In the genomic region with DNA sequence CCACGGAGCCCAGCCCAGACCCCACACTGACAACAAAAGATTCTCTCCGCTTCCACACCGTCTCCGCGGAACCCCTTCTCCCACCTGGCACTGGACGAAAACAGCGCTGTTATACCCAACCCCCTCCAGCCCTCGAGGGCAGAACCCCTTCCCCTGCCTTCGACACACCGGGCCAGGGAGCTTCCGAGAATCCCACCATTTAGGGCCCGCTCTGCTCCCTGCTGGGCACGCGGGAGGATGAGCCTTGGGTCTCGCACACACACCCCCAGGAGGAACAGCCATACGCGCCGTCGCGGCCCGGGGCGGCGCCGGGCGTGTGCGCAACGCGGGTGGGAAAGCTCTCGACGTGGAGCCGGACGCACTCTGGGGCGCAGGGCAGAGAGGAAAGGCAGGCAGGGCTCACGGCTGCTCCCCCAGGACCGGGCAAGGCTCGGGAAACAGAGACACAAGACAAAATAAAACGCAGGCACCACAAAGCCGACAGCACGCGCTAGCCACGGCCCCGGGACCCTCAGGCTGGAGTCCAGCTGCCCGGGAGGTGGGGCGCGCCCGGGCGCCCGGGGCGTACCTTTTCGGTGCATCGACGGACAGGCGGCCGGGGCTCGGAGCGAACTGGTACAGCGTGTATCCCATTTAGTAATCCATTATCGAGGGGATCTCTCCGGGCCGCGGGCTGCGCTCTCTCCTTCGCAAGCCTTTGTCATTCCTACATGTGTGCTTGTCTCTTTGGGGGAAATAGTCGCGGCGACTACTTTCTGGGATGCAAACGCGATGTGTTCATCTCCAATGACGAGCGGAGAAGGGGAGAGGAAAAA, we compare ENCODE assay signal across 8 cellular contexts. TPM values are rescaled to one million over a fixed set of nuclear protein-coding genes. Genes with fewer than 3 reads are reported as not detected.
DNase-seq lines count a peak whose midpoint lies in the region; ATAC-seq, FAIRE-seq and TF ChIP-seq lines count a peak whose summit lies in the region.

No MANE protein-coding gene starts in this region.

- H3K4me1 Mint-ChIP-seq in activated CD8-positive, alpha-beta T cell treated with anti-CD3 and anti-CD28 coated beads for 36 hours (ENCODE audit: low read depth): peaks cover 27% of the 10 kb centered on the region
- H3K4me1 Mint-ChIP-seq in osteocyte (ENCODE audit: unreplicated experiment): peaks cover 37% of the 10 kb centered on the region

- peaks cover 44% of the 10 kb centered on the region for H3K27me3 ChIP-seq in A673 (replicated peaks; ENCODE audit: insufficient read depth, low read depth, low read length, poor library complexity)

- no peak overlapping the region for H3K27ac Mint-ChIP-seq in activated CD8-positive, alpha-beta T cell treated with anti-CD3 and anti-CD28 coated beads for 36 hours
- H3K27ac Mint-ChIP-seq in osteocyte (ENCODE audit: unreplicated experiment): peak overlapping the region; percentile 72

- no TSS peak for BruUV-seq in A673 (replicated peaks; lab: Mats Ljungman, UMichigan)

- H3K4me1 ChIP-seq in A673 (ENCODE audit: insufficient read depth, low read length, poor library complexity, severe bottlenecking): peaks cover 14% of the 10 kb centered on the region

- no peak for DNase-seq in A673 (ENCODE audit: low spot score)
- DNase-seq in GM12892 (ENCODE audit: insufficient read length): no peak
- peak; percentile 12 for DNase-seq in activated CD8-positive, alpha-beta T cell treated with anti-CD3 and anti-CD28 coated beads for 36 hours
- DNase-seq in globus pallidus (ENCODE audit: low spot score): peak; percentile 54
- DNase-seq in osteocyte (ENCODE audit: extremely low spot score, unreplicated experiment): no peak

- TF ChIP-seq CTCF in A673 (conservative IDR thresholded peaks at IDR 0.05; ENCODE audit: low read depth, low read length) (no peak), osteocyte (IDR thresholded peaks at IDR 0.05) (no peak)
- TF ChIP-seq CTCF in activated CD8-positive, alpha-beta T cell treated with anti-CD3 and anti-CD28 coated beads for 36 hours (IDR thresholded peaks at IDR 0.05): no peak

- no peak for ATAC-seq in activated CD8-positive, alpha-beta T cell treated with anti-CD3 and anti-CD28 coated beads for 36 hours
- ATAC-seq in HG03039 (IDR thresholded peaks at IDR 0.05; ENCODE audit: unreplicated experiment) (no peak), HG03571 (IDR thresholded peaks at IDR 0.05; ENCODE audit: unreplicated experiment) (no peak), GM18861 (IDR thresholded peaks at IDR 0.05; ENCODE audit: unreplicated experiment) (no peak)

- peak overlapping the region; percentile 62 for H3K4me3 Mint-ChIP-seq in activated CD8-positive, alpha-beta T cell treated with anti-CD3 and anti-CD28 coated beads for 36 hours
- H3K4me3 Mint-ChIP-seq in osteocyte (ENCODE audit: unreplicated experiment): peak overlapping the region; percentile 87

- H3K27ac ChIP-seq in A673 (ENCODE audit: low read depth, low read length, poor library complexity, severe bottlenecking): no peak overlapping the region

- H3K36me3 ChIP-seq in A673 (ENCODE audit: insufficient read depth, low read length, poor library complexity, severe bottlenecking): no peaks in the 10 kb centered on the region

- intact Hi-C loops in A673 (cut with micrococcal nuclease; ENCODE audit: unreplicated experiment): loop anchor here (2.0 to 10.0 kb wide), 4 partner anchors 81 to 501 kb away; no protein-coding TSS in a partner anchor
- intact Hi-C loops in activated CD8-positive, alpha-beta T cell treated with anti-CD3 and anti-CD28 coated beads for 36 hours (cut with micrococcal nuclease): no loop called here

- peak; percentile 5 for FAIRE-seq in GM12892 (lab: Jason Lieb, UNC)

- CTCF ChIA-PET in A673 (lab: Charles Lee): no interaction called here
- CTCF ChIA-PET in activated CD8-positive, alpha-beta T cell treated with anti-CD3 and anti-CD28 coated beads for 36 hours (lab: Charles Lee): no interaction called here

- no peaks in the 10 kb centered on the region for H3K9me3 Mint-ChIP-seq in activated CD8-positive, alpha-beta T cell treated with anti-CD3 and anti-CD28 coated beads for 36 hours
- H3K9me3 Mint-ChIP-seq in osteocyte (ENCODE audit: unreplicated experiment): no peaks in the 10 kb centered on the region

- no peaks in the 10 kb centered on the region for H3K9me3 ChIP-seq in A673 (ENCODE audit: low read depth, low read length, poor library complexity, severe bottlenecking)

- peaks cover 70% of the 10 kb centered on the region for H3K27me3 Mint-ChIP-seq in activated CD8-positive, alpha-beta T cell treated with anti-CD3 and anti-CD28 coated beads for 36 hours
- peaks cover 69% of the 10 kb centered on the region for H3K27me3 Mint-ChIP-seq in osteocyte (ENCODE audit: unreplicated experiment)

- H3K36me3 Mint-ChIP-seq in activated CD8-positive, alpha-beta T cell treated with anti-CD3 and anti-CD28 coated beads for 36 hours (ENCODE audit: low read depth): no peaks in the 10 kb centered on the region
- H3K36me3 Mint-ChIP-seq in osteocyte (ENCODE audit: unreplicated experiment): no peaks in the 10 kb centered on the region

- H3K4me3 ChIP-seq in A673 (ENCODE audit: low read depth, low read length, poor library complexity, severe bottlenecking): peak overlapping the region; percentile 61

- no peak for TF ChIP-seq POLR2A in GM12892 (IDR thresholded peaks at IDR 0.05; ENCODE audit: low read depth, low read length)

- POLR2A ChIA-PET in A673 (lab: Charles Lee; ENCODE audit: low non-redundant PET): no interaction called here
- POLR2A ChIA-PET in activated CD8-positive, alpha-beta T cell treated with anti-CD3 and anti-CD28 coated beads for 36 hours (lab: Charles Lee): no interaction called here

RNA-seq across cellular contexts. Expression of a gene that starts 0.8 kb away (rescaled TPM):
- 10.6 and 13.5 TPM in 2 replicates for total RNA-seq in A673 (2021)
- 10.0 TPM for polyA plus RNA-seq in GM12892 (2012; ENCODE audit: missing spikeins)
- total RNA-seq in activated CD8-positive, alpha-beta T cell treated with anti-CD3 and anti-CD28 coated beads for 36 hours: not detected
- 2.3 and 2.6 TPM in 2 replicates for total RNA-seq in osteocyte

Comparison
In these comparisons a context has a peak if more than half of its experiments do, and no peak if none do; other contexts are left out.
1. DNase-seq: peak in activated CD8-positive, alpha-beta T cell treated with anti-CD3 and anti-CD28 coated beads for 36 hours (single experiment) and globus pallidus (single experiment); none in A673 (single experiment), GM12892 (single experiment) and osteocyte (single experiment).